ENCODE assay signal across 8 cellular contexts in the genomic region with DNA sequence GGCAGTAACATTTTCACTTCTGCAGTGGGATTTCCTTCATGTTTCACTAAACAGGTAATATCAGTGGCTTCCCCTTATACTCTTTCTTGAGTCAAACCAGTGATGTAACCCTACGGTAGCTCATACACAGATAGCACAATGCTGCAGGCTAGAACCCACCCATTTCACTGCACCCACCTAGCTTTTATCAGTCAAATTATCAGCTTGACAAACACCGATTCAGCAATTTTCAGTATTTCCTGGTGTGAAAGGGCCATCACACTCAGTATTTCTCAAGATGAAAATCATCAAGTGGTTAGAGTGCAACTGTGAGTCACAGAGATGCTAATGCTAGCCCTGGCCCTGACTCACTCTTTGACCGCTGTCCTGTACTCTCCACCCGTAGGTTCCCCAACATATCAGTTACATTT.
DNase-seq lines count a peak whose midpoint lies in the region; ATAC-seq lines count a peak whose summit lies in the region.

No MANE protein-coding gene starts in this region.

- ATAC-seq in HG03060 (IDR thresholded peaks at IDR 0.05; ENCODE audit: low read depth, unreplicated experiment): peak; percentile 71

- DNase-seq in activated T-cell treated with anti-CD3 and anti-CD28 coated beads for 48 hours (ENCODE audit: low read depth): peak; percentile 38
- no peak for DNase-seq in activated T-cell treated with anti-CD3 and anti-CD28 coated beads for 4 hours
- DNase-seq in T1000 (lab: John Stamatoyannopoulos, UW): peak; percentile 22
- peak; percentile 94 for DNase-seq in iris pigment epithelial cell (ENCODE audit: low read depth)
- no peak for DNase-seq in NCI-H2029 treated with DMSO at 0.1 percent for 48 hours (lab: John Stamatoyannopoulos, UW)
- DNase-seq in NCI-H2107 (lab: John Stamatoyannopoulos, UW): no peak
- DNase-seq in NCI-H524 (lab: John Stamatoyannopoulos, UW): no peak

Comparison
In these comparisons a context has a peak if more than half of its experiments do, and no peak if none do; other contexts are left out.
1. DNase-seq: peak in activated T-cell treated with anti-CD3 and anti-CD28 coated beads for 48 hours (single experiment), T1000 (single experiment) and iris pigment epithelial cell (single experiment); none in activated T-cell treated with anti-CD3 and anti-CD28 coated beads for 4 hours (single experiment), NCI-H2029 treated with DMSO at 0.1 percent for 48 hours (single experiment), NCI-H2107 (single experiment) and NCI-H524 (0 of 2).